10 cellular contexts compared by ENCODE assay signal in the genomic region with DNA sequence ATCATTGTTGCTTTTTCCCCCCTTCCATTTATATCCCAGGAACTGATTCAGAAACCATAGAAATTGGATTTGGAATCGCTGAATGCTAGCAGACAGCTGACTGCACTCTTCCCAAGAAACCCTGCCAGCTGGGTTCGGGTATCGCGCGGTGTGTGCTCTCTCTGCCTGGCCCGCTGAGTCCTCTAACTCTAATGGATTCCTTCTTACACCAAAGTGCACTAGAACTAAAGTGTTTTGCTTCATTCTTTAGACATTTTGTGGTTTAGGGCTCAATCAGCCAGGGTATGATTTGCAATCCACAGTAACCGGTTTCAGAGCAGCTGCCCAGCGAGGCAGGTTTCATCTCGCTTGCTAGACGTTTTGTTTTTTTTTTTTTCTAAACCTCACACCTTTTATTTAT.
A peak's percentile ranks its signal among the peaks of the same experiment; 100 is the strongest.
DNase-seq lines count a peak whose midpoint lies in the region; ATAC-seq, FAIRE-seq and TF ChIP-seq lines count a peak whose summit lies in the region.
"Had no signal": no experiment of that assay in that cellular context is flagged by ENCODE, and none has a peak within 500 bp of the region (broad histone marks: within the 10 kb centered on the region; RNA-seq: fewer than 3 reads in every experiment).

No MANE protein-coding gene starts in this region.

- no peaks in the 10 kb centered on the region for H3K9me3 ChIP-seq in RWPE2 (ENCODE audit: severe bottlenecking)
- H3K9me3 ChIP-seq in hepatocyte (ENCODE audit: low read depth) = no peaks in the 10 kb centered on the region
- no peaks in the 10 kb centered on the region for H3K9me3 ChIP-seq in transverse colon
- H3K9me3 ChIP-seq in HepG2 (ENCODE audit: low read length) = no peaks in the 10 kb centered on the region

- DNase-seq in GM23338 (ENCODE audit: low spot score) = no peak
- no peak for DNase-seq in RWPE2 (ENCODE audit: low spot score)
- no peak for DNase-seq in hepatocyte (ENCODE audit: low spot score)
- no peak for DNase-seq in transverse colon
- DNase-seq in HepG2 (ENCODE audit: low spot score) = no peak
- DNase-seq in effector CD8-positive, alpha-beta T cell (lab: John Stamatoyannopoulos, UW) = no peak
- DNase-seq in T-helper 2 cell treated with Interferon-gamma antibody and Interleukin-4, amounts not matched to agents 5 μg/mL and 100 μg/mL, for 36 hours (ENCODE audit: low spot score) = no peak
- DNase-seq: activated gamma-delta T cell treated with Interleukin-2 at 50 U/mL for 16 hours had no signal

- 0 out of 2 replicates have a peak overlapping the region, but pooled peaks have one; percentile 63 for H3K4me2 ChIP-seq in GM23338
- peak overlapping the region; percentile 18 for H3K4me2 ChIP-seq in hepatocyte
- no peak overlapping the region for H3K4me2 ChIP-seq in HepG2 (ENCODE audit: low read depth, low read length)

- H3K27ac ChIP-seq in GM23338 (ENCODE audit: low read depth) (no peak overlapping the region), RWPE2 (ENCODE audit: poor library complexity, severe bottlenecking) (peak overlapping the region; percentile 76), hepatocyte (peak overlapping the region; percentile 81), transverse colon (peak overlapping the region in 3 of 4 donors; percentile 2 to 17 (median 13)), HepG2 (ENCODE audit: extremely low read length, insufficient read depth, low read length) (no peak overlapping the region)

- no peaks in the 10 kb centered on the region for H3K79me2 ChIP-seq in GM23338 (replicated peaks; ENCODE audit: insufficient read depth)
- peaks cover 53% of the 10 kb centered on the region for H3K79me2 ChIP-seq in hepatocyte
- H3K79me2 ChIP-seq in HepG2 (ENCODE audit: insufficient read depth, low read length) = no peaks in the 10 kb centered on the region

- peaks cover 39% of the 10 kb centered on the region for H3K4me1 ChIP-seq in GM23338 (ENCODE audit: insufficient read depth)
- peaks cover 56% of the 10 kb centered on the region for H3K4me1 ChIP-seq in RWPE2 (ENCODE audit: insufficient read depth, poor library complexity, severe bottlenecking)
- H3K4me1 ChIP-seq in hepatocyte (ENCODE audit: insufficient read depth) = peaks cover 46% of the 10 kb centered on the region
- peaks cover 0 to 10% (median 0%) of the 10 kb centered on the region in 4 donors for H3K4me1 ChIP-seq in transverse colon
- H3K4me1 ChIP-seq in HepG2 (ENCODE audit: insufficient read depth, low read length) = peaks cover 34% of the 10 kb centered on the region

- no peaks in the 10 kb centered on the region for H3K36me3 Mint-ChIP-seq in GM23338 (ENCODE audit: low read depth)
- no peaks in the 10 kb centered on the region for H3K36me3 Mint-ChIP-seq in T-helper 2 cell treated with Interferon-gamma antibody and Interleukin-4, amounts not matched to agents 5 μg/mL and 100 μg/mL, for 36 hours (ENCODE audit: low read depth)

- TF ChIP-seq RAD21 in HepG2 (CRISPR knock-in tag; IDR thresholded peaks at IDR 0.05) = no peak

- no peak overlapping the region for H3K9ac ChIP-seq in HepG2 (ENCODE audit: insufficient read depth, low read depth, low read length)

- FAIRE-seq in HepG2 (lab: Jason Lieb, UNC) = no peak

- no peaks in the 10 kb centered on the region for H3K9me3 Mint-ChIP-seq in GM23338
- no peaks in the 10 kb centered on the region for H3K9me3 Mint-ChIP-seq in T-helper 2 cell treated with Interferon-gamma antibody and Interleukin-4, amounts not matched to agents 5 μg/mL and 100 μg/mL, for 36 hours
- H3K9me3 Mint-ChIP-seq: stimulated activated naive CD8-positive, alpha-beta T cell treated with anti-CD3 and anti-CD28 coated beads, Interleukin-15, Interleukin-2, amounts not matched to agents 100 ng/mL and 50 ng/mL, for 24 hours; T-helper 1 cell treated with Interleukin-12 subunit alpha and Interleukin-12 subunit beta and Interleukin-4 antibody, amounts not matched to agents 30 μg/mL and 1 μg/mL, for 36 hours had no signal

- H3K4me1 Mint-ChIP-seq in GM23338 = peaks cover 34% of the 10 kb centered on the region
- H3K4me1 Mint-ChIP-seq in T-helper 2 cell treated with Interferon-gamma antibody and Interleukin-4, amounts not matched to agents 5 μg/mL and 100 μg/mL, for 36 hours (ENCODE audit: low read depth) = no peaks in the 10 kb centered on the region

- H3K9me2 ChIP-seq in GM23338 (ENCODE audit: insufficient read depth) (0 out of 2 replicates have a peak, but pooled peaks cover 5% of the 10 kb centered on the region), hepatocyte (replicated peaks; ENCODE audit: insufficient read depth) (no peaks in the 10 kb centered on the region)

- H3K27ac Mint-ChIP-seq in GM23338 = no peak overlapping the region
- no peak overlapping the region for H3K27ac Mint-ChIP-seq in T-helper 2 cell treated with Interferon-gamma antibody and Interleukin-4, amounts not matched to agents 5 μg/mL and 100 μg/mL, for 36 hours
- H3K27ac Mint-ChIP-seq: stimulated activated naive CD8-positive, alpha-beta T cell treated with anti-CD3 and anti-CD28 coated beads, Interleukin-15, Interleukin-2, amounts not matched to agents 100 ng/mL and 50 ng/mL, for 24 hours; T-helper 1 cell treated with Interleukin-12 subunit alpha and Interleukin-12 subunit beta and Interleukin-4 antibody, amounts not matched to agents 30 μg/mL and 1 μg/mL, for 36 hours had no signal

- H4K20me1 ChIP-seq in GM23338 (replicated peaks; ENCODE audit: insufficient read depth) (no peaks in the 10 kb centered on the region), hepatocyte (ENCODE audit: insufficient read depth, poor library complexity, severe bottlenecking) (no peaks in the 10 kb centered on the region), HepG2 (ENCODE audit: insufficient read depth, low read length) (no peaks in the 10 kb centered on the region)

- ATAC-seq in GM23338 (no peak; the same call in 2 of the 3 replicates), RWPE2 (ENCODE audit: low read depth) (no peak), HepG2 (no peak)

- no peaks in the 10 kb centered on the region for H3K27me3 ChIP-seq in GM23338 (ENCODE audit: insufficient read depth)
- no peaks in the 10 kb centered on the region for H3K27me3 ChIP-seq in RWPE2 (ENCODE audit: insufficient read depth, poor library complexity, severe bottlenecking)
- no peaks in the 10 kb centered on the region for H3K27me3 ChIP-seq in hepatocyte
- no peaks in the 10 kb centered on the region for H3K27me3 ChIP-seq in transverse colon
- no peaks in the 10 kb centered on the region for H3K27me3 ChIP-seq in HepG2 (ENCODE audit: control insufficient read depth in 1 of 2, insufficient read depth in 2 of 2, low read length in 2 of 2)

- TF ChIP-seq CTCF in GM23338 (conservative IDR thresholded peaks at IDR 0.05; ENCODE audit: low read depth in 2 of 2) (no peak), RWPE2 (IDR thresholded peaks at IDR 0.05; ENCODE audit: poor library complexity, severe bottlenecking) (no peak), hepatocyte (IDR thresholded peaks at IDR 0.05; ENCODE audit: poor library complexity) (no peak), transverse colon (IDR thresholded peaks at IDR 0.05) (no peak), HepG2 (CRISPR knock-in tag; IDR thresholded peaks at IDR 0.05) (no peak)

- peaks cover 3% of the 10 kb centered on the region for H3K27me3 Mint-ChIP-seq in GM23338 (ENCODE audit: insufficient read depth, low read depth, poor library complexity)
- peaks cover 10% of the 10 kb centered on the region for H3K27me3 Mint-ChIP-seq in T-helper 2 cell treated with Interferon-gamma antibody and Interleukin-4, amounts not matched to agents 5 μg/mL and 100 μg/mL, for 36 hours (ENCODE audit: low read depth)

- CTCF ChIA-PET in HepG2 (lab: Yijun Ruan, JAX; ENCODE audit: low intra/inter-chr PET ratio, low total read pairs) = no interaction called here

- H2AFZ ChIP-seq in GM23338 (no peak overlapping the region), hepatocyte (no peak overlapping the region), HepG2 (ENCODE audit: low read length) (no peak overlapping the region)

- TF ChIP-seq POLR2A in transverse colon (IDR thresholded peaks at IDR 0.05) (no peak), HepG2 (IDR thresholded peaks at IDR 0.05; ENCODE audit: insufficient read depth in 1 of 2, low read depth in 2 of 2, low read length in 2 of 2) (no peak)

- H3K4me3 Mint-ChIP-seq in GM23338 = no peak overlapping the region
- no peak overlapping the region for H3K4me3 Mint-ChIP-seq in T-helper 2 cell treated with Interferon-gamma antibody and Interleukin-4, amounts not matched to agents 5 μg/mL and 100 μg/mL, for 36 hours
- H3K4me3 Mint-ChIP-seq: stimulated activated naive CD8-positive, alpha-beta T cell treated with anti-CD3 and anti-CD28 coated beads, Interleukin-15, Interleukin-2, amounts not matched to agents 100 ng/mL and 50 ng/mL, for 24 hours; T-helper 1 cell treated with Interleukin-12 subunit alpha and Interleukin-12 subunit beta and Interleukin-4 antibody, amounts not matched to agents 30 μg/mL and 1 μg/mL, for 36 hours had no signal

- intact Hi-C loops in transverse colon (cut with DNase I; ENCODE audit: low total_unique reads) (no loop called here), HepG2 (cut with micrococcal nuclease; ENCODE audit: unreplicated experiment) (no loop called here)

- no peaks in the 10 kb centered on the region for H3F3A ChIP-seq in GM23338 (replicated peaks; ENCODE audit: low read depth)

- H3K4me3 ChIP-seq in GM23338 = no peak overlapping the region
- no peak overlapping the region for H3K4me3 ChIP-seq in RWPE2 (ENCODE audit: severe bottlenecking)
- H3K4me3 ChIP-seq in hepatocyte = no peak overlapping the region
- H3K4me3 ChIP-seq in transverse colon = no peak overlapping the region
- H3K4me3 ChIP-seq in HepG2 (replicated peaks in 1 of 3; ENCODE audit: insufficient read depth in 1 of 3, low read depth in 2 of 3, low read length in 3 of 3) = no peak overlapping the region

- WGBS in hepatocyte (ENCODE audit: low lambda C conversion rate, missing lambda C conversion rate) = 62% methylated on average over 10 of the region's 10 CpGs
- 58% methylated on average over 4 to 10 of the region's 10 CpGs for WGBS in transverse colon (ENCODE audit: low coverage in 1 of 2), 2 donors
- 89% methylated on average over 10 of the region's 10 CpGs for WGBS in HepG2 (ENCODE audit: low lambda C conversion rate)

- POLR2A ChIA-PET in HepG2 (lab: Yijun Ruan, JAX) = no interaction called here

- TF ChIP-seq EP300 in transverse colon (IDR thresholded peaks at IDR 0.05; ENCODE audit: low read depth) (no peak), HepG2 (IDR thresholded peaks at IDR 0.05; ENCODE audit: low read depth in 2 of 2, low read length in 2 of 2) (no peak), HepG2 (CRISPR knock-in tag; IDR thresholded peaks at IDR 0.05; ENCODE audit: borderline replicate concordance) (no peak)

- no TSS peak for BruUV-seq in HepG2 (replicated peaks; lab: Mats Ljungman, UMichigan)

- in situ Hi-C loops in transverse colon (cut with MboI; ENCODE audit: low pct_ligation_motif_present in 1 of 4, low pct_unique_long_range_greater_than_20kb in 1 of 4, low sequenced_read_pairs in 3 of 4) (no loop called here), HepG2 (cut with HindIII; ENCODE audit: extremely low pct_ligation_motif_present, low pct_unique_long_range_greater_than_20kb) (no loop called here)

- H3K36me3 ChIP-seq in GM23338 (ENCODE audit: insufficient read depth) (no peaks in the 10 kb centered on the region), RWPE2 (ENCODE audit: low read depth) (peaks cover 63% of the 10 kb centered on the region), hepatocyte (replicated peaks; ENCODE audit: insufficient read depth, low read depth) (no peaks in the 10 kb centered on the region), transverse colon (no peaks in the 10 kb centered on the region), HepG2 (replicated peaks in 1 of 2; ENCODE audit: control insufficient read depth in 1 of 2, insufficient read depth in 2 of 2, low read length in 2 of 2) (no peaks in the 10 kb centered on the region)

Comparison
In these comparisons a context has a peak if more than half of its experiments do, and no peak if none do; other contexts are left out.
1. H3K27ac ChIP-seq: peak in RWPE2 (single experiment), hepatocyte (single experiment) and transverse colon (3 of 4); none in GM23338 (single experiment) and HepG2 (single experiment).